ENCODE assay signal across 1 cellular context in the genomic region with DNA sequence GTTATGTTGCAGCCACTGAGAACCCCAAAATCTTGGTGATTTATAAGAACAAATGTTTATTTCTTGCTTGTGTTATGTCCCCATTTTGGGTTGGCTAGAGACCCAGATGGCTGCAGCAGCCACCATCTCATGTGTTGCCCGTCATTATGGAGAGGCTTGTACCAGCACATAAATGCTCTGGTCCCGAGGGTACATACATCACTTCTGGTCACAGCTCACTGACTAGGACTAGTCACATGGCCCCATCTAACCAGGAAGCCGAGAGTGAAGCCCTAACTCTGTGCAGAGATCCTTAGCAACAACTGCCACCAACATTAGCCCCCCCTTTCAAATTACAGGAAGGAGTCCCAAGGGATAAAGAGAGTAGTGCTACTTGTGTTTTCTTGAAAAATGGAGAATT.
TF ChIP-seq lines count a peak whose summit lies in the region.

No MANE protein-coding gene starts in this region.

TF ChIP-seq in GM12878, 131 proteins besides CTCF, POLR2A, EP300 and RAD21 (continued from another document):
- TF ChIP-seq, protein P1, sequence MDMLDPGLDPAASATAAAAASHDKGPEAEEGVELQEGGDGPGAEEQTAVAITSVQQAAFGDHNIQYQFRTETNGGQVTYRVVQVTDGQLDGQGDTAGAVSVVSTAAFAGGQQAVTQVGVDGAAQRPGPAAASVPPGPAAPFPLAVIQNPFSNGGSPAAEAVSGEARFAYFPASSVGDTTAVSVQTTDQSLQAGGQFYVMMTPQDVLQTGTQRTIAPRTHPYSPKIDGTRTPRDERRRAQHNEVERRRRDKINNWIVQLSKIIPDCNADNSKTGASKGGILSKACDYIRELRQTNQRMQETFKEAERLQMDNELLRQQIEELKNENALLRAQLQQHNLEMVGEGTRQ (IDR thresholded peaks at IDR 0.05; ENCODE audit: borderline replicate concordance, low read depth, low read length) = peak; percentile 61; the same call in 1 of the 2 replicates
- TF ChIP-seq, protein P2, sequence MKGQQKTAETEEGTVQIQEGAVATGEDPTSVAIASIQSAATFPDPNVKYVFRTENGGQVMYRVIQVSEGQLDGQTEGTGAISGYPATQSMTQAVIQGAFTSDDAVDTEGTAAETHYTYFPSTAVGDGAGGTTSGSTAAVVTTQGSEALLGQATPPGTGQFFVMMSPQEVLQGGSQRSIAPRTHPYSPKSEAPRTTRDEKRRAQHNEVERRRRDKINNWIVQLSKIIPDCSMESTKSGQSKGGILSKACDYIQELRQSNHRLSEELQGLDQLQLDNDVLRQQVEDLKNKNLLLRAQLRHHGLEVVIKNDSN (IDR thresholded peaks at IDR 0.05; ENCODE audit: borderline replicate concordance, extremely low read length, insufficient read depth, low read depth, low read length) = peak; percentile 58
- TF ChIP-seq MEF2B (IDR thresholded peaks at IDR 0.05; ENCODE audit: partially characterized antibody, poor library complexity, severe bottlenecking) (peak; percentile 68), BMI1 (IDR thresholded peaks at IDR 0.05; ENCODE audit: borderline replicate concordance) (no peak), RAD51 (IDR thresholded peaks at IDR 0.05) (peak; percentile 81; the same call in 1 of the 2 replicates)
